In the genomic region with DNA sequence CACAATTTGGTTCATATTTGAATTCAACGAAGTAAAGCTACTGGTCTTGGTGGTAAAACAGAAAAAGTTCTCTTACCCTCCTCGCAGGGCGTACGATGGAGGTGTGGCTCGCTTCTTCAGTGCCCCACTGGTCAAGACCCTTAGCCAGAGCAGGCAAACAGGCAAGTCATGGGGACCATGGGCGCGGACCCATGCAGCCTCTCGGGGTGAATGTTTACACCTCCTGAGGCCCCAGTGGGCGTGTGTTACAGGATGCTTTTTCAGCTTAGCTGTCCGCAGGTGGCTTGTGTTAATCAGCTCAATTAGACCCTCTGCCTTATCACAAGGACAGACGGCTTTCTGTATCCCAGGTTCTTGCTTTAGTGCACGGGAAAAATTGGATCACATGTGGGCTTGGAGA, we compare ENCODE assay signal across 19 cellular contexts.
A peak's percentile ranks its signal among the peaks of the same experiment; 100 is the strongest.
DNase-seq lines count a peak whose midpoint lies in the region; ATAC-seq lines count a peak whose summit lies in the region.
"Had no signal": no experiment of that assay in that cellular context is flagged by ENCODE, and none has a peak within 500 bp of the region (broad histone marks: within the 10 kb centered on the region; RNA-seq: fewer than 3 reads in every experiment).

No MANE protein-coding gene starts in this region.

- H3K9me3 Mint-ChIP-seq in activated naive CD8-positive, alpha-beta T cell treated with anti-CD3 and anti-CD28 coated beads, Interleukin-2, amount 10 ng/mL, durations not matched to agents 7 days and 5 days = no peaks in the 10 kb centered on the region
- H3K9me3 Mint-ChIP-seq in memory B cell = peaks cover 3% of the 10 kb centered on the region
- peaks cover 7% of the 10 kb centered on the region for H3K9me3 Mint-ChIP-seq in stimulated activated effector memory CD8-positive, alpha-beta T cell treated with anti-CD3 and anti-CD28 coated beads, Interleukin-12 subunit alpha, Interleukin-12 subunit beta, amount 100 ng/mL, for 72 hours
- H3K9me3 Mint-ChIP-seq: activated CD4-positive, alpha-beta T cell treated with anti-CD3 and anti-CD28 coated beads, Interleukin-2, amount 10 ng/mL, durations not matched to agents 24 days and 14 days had no signal

- no peaks in the 10 kb centered on the region for H3K4me1 Mint-ChIP-seq in activated naive CD8-positive, alpha-beta T cell treated with anti-CD3 and anti-CD28 coated beads, Interleukin-2, amount 10 ng/mL, durations not matched to agents 7 days and 5 days
- no peaks in the 10 kb centered on the region for H3K4me1 Mint-ChIP-seq in memory B cell
- H3K4me1 Mint-ChIP-seq in stimulated activated effector memory CD8-positive, alpha-beta T cell treated with anti-CD3 and anti-CD28 coated beads, Interleukin-12 subunit alpha, Interleukin-12 subunit beta, amount 100 ng/mL, for 72 hours = no peaks in the 10 kb centered on the region
- H3K4me1 Mint-ChIP-seq: activated CD4-positive, alpha-beta T cell treated with anti-CD3 and anti-CD28 coated beads, Interleukin-2, amount 10 ng/mL, durations not matched to agents 24 days and 14 days; IgD-negative memory B cell had no signal

- H3K36me3 Mint-ChIP-seq in activated naive CD8-positive, alpha-beta T cell treated with anti-CD3 and anti-CD28 coated beads, Interleukin-2, amount 10 ng/mL, durations not matched to agents 7 days and 5 days = no peaks in the 10 kb centered on the region
- H3K36me3 Mint-ChIP-seq in memory B cell = no peaks in the 10 kb centered on the region
- H3K36me3 Mint-ChIP-seq in stimulated activated effector memory CD8-positive, alpha-beta T cell treated with anti-CD3 and anti-CD28 coated beads, Interleukin-12 subunit alpha, Interleukin-12 subunit beta, amount 100 ng/mL, for 72 hours = no peaks in the 10 kb centered on the region
- H3K36me3 Mint-ChIP-seq: IgD-negative memory B cell had no signal

- POLR2A ChIA-PET in activated naive CD8-positive, alpha-beta T cell treated with anti-CD3 and anti-CD28 coated beads, Interleukin-2, amount 10 ng/mL, durations not matched to agents 7 days and 5 days (lab: Charles Lee) = no interaction called here

- no peak for ATAC-seq in activated naive CD8-positive, alpha-beta T cell treated with anti-CD3 and anti-CD28 coated beads, Interleukin-2, amount 10 ng/mL, durations not matched to agents 7 days and 5 days (ENCODE audit: low read depth)
- no peak for ATAC-seq in memory B cell (ENCODE audit: low read depth)
- no peak for ATAC-seq in stimulated activated effector memory CD8-positive, alpha-beta T cell treated with anti-CD3 and anti-CD28 coated beads, Interleukin-12 subunit alpha, Interleukin-12 subunit beta, amount 100 ng/mL, for 72 hours
- ATAC-seq in GM19395 (IDR thresholded peaks at IDR 0.05; ENCODE audit: unreplicated experiment) = no peak
- ATAC-seq: left cardiac atrium, sciatic nerve had no signal

- H3K4me3 Mint-ChIP-seq in activated naive CD8-positive, alpha-beta T cell treated with anti-CD3 and anti-CD28 coated beads, Interleukin-2, amount 10 ng/mL, durations not matched to agents 7 days and 5 days = peak overlapping the region; percentile 16
- peak overlapping the region; percentile 70 for H3K4me3 Mint-ChIP-seq in memory B cell
- no peak overlapping the region for H3K4me3 Mint-ChIP-seq in stimulated activated effector memory CD8-positive, alpha-beta T cell treated with anti-CD3 and anti-CD28 coated beads, Interleukin-12 subunit alpha, Interleukin-12 subunit beta, amount 100 ng/mL, for 72 hours

- H3K27me3 Mint-ChIP-seq in activated naive CD8-positive, alpha-beta T cell treated with anti-CD3 and anti-CD28 coated beads, Interleukin-2, amount 10 ng/mL, durations not matched to agents 7 days and 5 days = no peaks in the 10 kb centered on the region
- no peaks in the 10 kb centered on the region for H3K27me3 Mint-ChIP-seq in memory B cell
- H3K27me3 Mint-ChIP-seq: activated CD4-positive, alpha-beta T cell treated with anti-CD3 and anti-CD28 coated beads, Interleukin-2, amount 10 ng/mL, durations not matched to agents 24 days and 14 days; IgD-negative memory B cell had no signal

- DNase-seq in Daoy (ENCODE audit: low read depth) = peak; percentile 1
- peak; percentile 4 for DNase-seq in HT1080 (ENCODE audit: low read depth)
- no peak for DNase-seq in activated naive CD8-positive, alpha-beta T cell treated with anti-CD3 and anti-CD28 coated beads, Interleukin-2, amount 10 ng/mL, durations not matched to agents 7 days and 5 days
- DNase-seq in memory B cell (ENCODE audit: low spot score in 2 of 2) = no peak
- DNase-seq in NCI-H526 (lab: John Stamatoyannopoulos, UW) = no peak
- DNase-seq in NCI-H510A (lab: John Stamatoyannopoulos, UW) = no peak
- no peak for DNase-seq in stimulated activated effector memory CD8-positive, alpha-beta T cell treated with anti-CD3 and anti-CD28 coated beads, Interleukin-12 subunit alpha, Interleukin-12 subunit beta, amount 100 ng/mL, for 72 hours (ENCODE audit: low spot score in 2 of 2)
- DNase-seq: activated CD4-positive, alpha-beta T cell treated with anti-CD3 and anti-CD28 coated beads, Interleukin-2, amount 10 ng/mL, durations not matched to agents 24 days and 14 days; activated T-cell treated with anti-CD3 and anti-CD28 coated beads for 4 hours; Caco-2; foreskin melanocyte; NCI-H2029 treated with DMSO at 0.1 percent for 48 hours; nucleus accumbens; stimulated activated CD4-positive, alpha-beta T cell treated with anti-CD3 and anti-CD28 coated beads, Interleukin-2, amount 100 ng/mL, for 24 hours; T-helper 9 cell had no signal

- H3K27ac Mint-ChIP-seq in activated naive CD8-positive, alpha-beta T cell treated with anti-CD3 and anti-CD28 coated beads, Interleukin-2, amount 10 ng/mL, durations not matched to agents 7 days and 5 days = peak overlapping the region; percentile 38
- H3K27ac Mint-ChIP-seq in memory B cell = peak overlapping the region; percentile 24
- no peak overlapping the region for H3K27ac Mint-ChIP-seq in stimulated activated effector memory CD8-positive, alpha-beta T cell treated with anti-CD3 and anti-CD28 coated beads, Interleukin-12 subunit alpha, Interleukin-12 subunit beta, amount 100 ng/mL, for 72 hours
- H3K27ac Mint-ChIP-seq: activated CD4-positive, alpha-beta T cell treated with anti-CD3 and anti-CD28 coated beads, Interleukin-2, amount 10 ng/mL, durations not matched to agents 24 days and 14 days; IgD-negative memory B cell had no signal

Comparison
In these comparisons a context has a peak if more than half of its experiments do, and no peak if none do; other contexts are left out.
1. DNase-seq: peak in Daoy (single experiment) and HT1080 (single experiment); none in activated naive CD8-positive, alpha-beta T cell treated with anti-CD3 and anti-CD28 coated beads, Interleukin-2, amount 10 ng/mL, durations not matched to agents 7 days and 5 days (single experiment), memory B cell (0 of 2), NCI-H526 (0 of 2), NCI-H510A (single experiment) and stimulated activated effector memory CD8-positive, alpha-beta T cell treated with anti-CD3 and anti-CD28 coated beads, Interleukin-12 subunit alpha, Interleukin-12 subunit beta, amount 100 ng/mL, for 72 hours (0 of 2).